Comparison of ENCODE assay signal across 13 cellular contexts in genomic region chr20:34582221-34582620, GRCh38. TPM values are rescaled to one million over a fixed set of nuclear protein-coding genes. Genes with fewer than 3 reads are reported as not detected.
DNase-seq lines count a peak whose midpoint lies in the region; ATAC-seq and TF ChIP-seq lines count a peak whose summit lies in the region.
"Had no signal": no experiment of that assay in that cellular context is flagged by ENCODE, and none has a peak within 500 bp of the region (broad histone marks: within the 10 kb centered on the region; RNA-seq: fewer than 3 reads in every experiment).

No MANE protein-coding gene starts in this region.

- H3K4me1 Mint-ChIP-seq in T-helper 1 cell treated with Interleukin-12 subunit alpha and Interleukin-12 subunit beta and Interleukin-4 antibody, amounts not matched to agents 30 μg/mL and 1 μg/mL, for 36 hours (ENCODE audit: low read depth): peaks cover 35% of the 10 kb centered on the region
- peaks cover 31% of the 10 kb centered on the region for H3K4me1 Mint-ChIP-seq in activated CD4-positive, alpha-beta memory T cell treated with anti-CD3 and anti-CD28 coated beads for 36 hours (ENCODE audit: low read depth)
- H3K4me1 Mint-ChIP-seq in stimulated activated naive B cell treated with anti-CD40 and anti-IgM and Interleukin-4, amounts not matched to agents 10 μg/mL and 1 μg/mL and 100 μg/mL, for 72 hours: peaks cover 20 to 26% of the 10 kb centered on the region in 2 donors
- H3K4me1 Mint-ChIP-seq: GM23338 had no signal

- DNase-seq in T-helper 1 cell: no peak
- DNase-seq in activated CD4-positive, alpha-beta memory T cell treated with anti-CD3 and anti-CD28 coated beads for 36 hours: no peak
- no peak for DNase-seq in esophagus squamous epithelium (lab: John Stamatoyannopoulos, UW)
- no peak for DNase-seq in stimulated activated naive B cell treated with anti-CD40 and anti-IgM and Interleukin-4, amounts not matched to agents 10 μg/mL and 1 μg/mL and 100 μg/mL, for 72 hours
- no peak for DNase-seq in NOMO-1 treated with dmso at 0.1 percent for 144 hours (lab: John Stamatoyannopoulos, UW; ENCODE audit: unreplicated experiment)
- no peak for DNase-seq in Karpas-422
- DNase-seq: 8988T; kidney; NCI-H1092 treated with DMSO at 0.1 percent for 48 hours; stimulated activated naive CD4-positive, alpha-beta T cell treated with Interleukin-2 at 50 U/mL for 16 hours had no signal

- no peak for ATAC-seq in stimulated activated naive B cell treated with anti-CD40 and anti-IgM and Interleukin-4, amounts not matched to agents 10 μg/mL and 1 μg/mL and 100 μg/mL, for 72 hours (replicated peaks)
- no peak for ATAC-seq in HG02642 (IDR thresholded peaks at IDR 0.05; ENCODE audit: poor library complexity, unreplicated experiment)
- ATAC-seq: GM23338 had no signal

- no peaks in the 10 kb centered on the region for H3K9me2 ChIP-seq in Karpas-422 (replicated peaks; ENCODE audit: insufficient read depth, low read length)

- CTCF ChIA-PET in activated CD4-positive, alpha-beta memory T cell treated with anti-CD3 and anti-CD28 coated beads for 36 hours (lab: Charles Lee): interaction anchor here (2.5 kb wide), 1 partner anchor 270 kb away, joined by 9 read pairs; no protein-coding TSS in a partner anchor

- intact Hi-C loops in activated CD4-positive, alpha-beta memory T cell treated with anti-CD3 and anti-CD28 coated beads for 36 hours (cut with micrococcal nuclease): loop anchor here (2.0 kb wide), 1 partner anchor 127 kb away; no protein-coding TSS in a partner anchor
- intact Hi-C loops in esophagus squamous epithelium (cut with DNase I): loop anchor here (5.0 kb wide), 1 partner anchor 125 kb away; no protein-coding TSS in a partner anchor

- TF ChIP-seq CTCF in esophagus squamous epithelium (IDR thresholded peaks at IDR 0.05): no peak

- H3K4me2 ChIP-seq in Karpas-422 (ENCODE audit: low read depth, low read length, poor library complexity, severe bottlenecking): no peak overlapping the region
- H3K4me2 ChIP-seq: GM23338 had no signal

- no peaks in the 10 kb centered on the region for H3K9me3 Mint-ChIP-seq in T-helper 1 cell treated with Interleukin-12 subunit alpha and Interleukin-12 subunit beta and Interleukin-4 antibody, amounts not matched to agents 30 μg/mL and 1 μg/mL, for 36 hours
- no peaks in the 10 kb centered on the region for H3K9me3 Mint-ChIP-seq in activated CD4-positive, alpha-beta memory T cell treated with anti-CD3 and anti-CD28 coated beads for 36 hours
- peaks cover 8 to 9% of the 10 kb centered on the region in 2 donors for H3K9me3 Mint-ChIP-seq in stimulated activated naive B cell treated with anti-CD40 and anti-IgM and Interleukin-4, amounts not matched to agents 10 μg/mL and 1 μg/mL and 100 μg/mL, for 72 hours
- H3K9me3 Mint-ChIP-seq: GM23338 had no signal

- H3K4me3 Mint-ChIP-seq in T-helper 1 cell treated with Interleukin-12 subunit alpha and Interleukin-12 subunit beta and Interleukin-4 antibody, amounts not matched to agents 30 μg/mL and 1 μg/mL, for 36 hours: no peak overlapping the region
- no peak overlapping the region for H3K4me3 Mint-ChIP-seq in activated CD4-positive, alpha-beta memory T cell treated with anti-CD3 and anti-CD28 coated beads for 36 hours
- H3K4me3 Mint-ChIP-seq in stimulated activated naive B cell treated with anti-CD40 and anti-IgM and Interleukin-4, amounts not matched to agents 10 μg/mL and 1 μg/mL and 100 μg/mL, for 72 hours: no peak overlapping the region
- H3K4me3 Mint-ChIP-seq: GM23338 had no signal

- no peak for TF ChIP-seq POLR2A in esophagus squamous epithelium (IDR thresholded peaks at IDR 0.05)

- H3K27me3 Mint-ChIP-seq in T-helper 1 cell treated with Interleukin-12 subunit alpha and Interleukin-12 subunit beta and Interleukin-4 antibody, amounts not matched to agents 30 μg/mL and 1 μg/mL, for 36 hours (ENCODE audit: low read depth): no peaks in the 10 kb centered on the region
- H3K27me3 Mint-ChIP-seq in activated CD4-positive, alpha-beta memory T cell treated with anti-CD3 and anti-CD28 coated beads for 36 hours: no peaks in the 10 kb centered on the region
- no peaks in the 10 kb centered on the region for H3K27me3 Mint-ChIP-seq in stimulated activated naive B cell treated with anti-CD40 and anti-IgM and Interleukin-4, amounts not matched to agents 10 μg/mL and 1 μg/mL and 100 μg/mL, for 72 hours

- no peak overlapping the region for H3K4me3 ChIP-seq in esophagus squamous epithelium
- no peak overlapping the region for H3K4me3 ChIP-seq in Karpas-422 (ENCODE audit: low read length)
- H3K4me3 ChIP-seq: GM23338 had no signal

- peak overlapping the region; percentile 96 for H3K27ac Mint-ChIP-seq in T-helper 1 cell treated with Interleukin-12 subunit alpha and Interleukin-12 subunit beta and Interleukin-4 antibody, amounts not matched to agents 30 μg/mL and 1 μg/mL, for 36 hours
- peak overlapping the region; percentile 92 for H3K27ac Mint-ChIP-seq in activated CD4-positive, alpha-beta memory T cell treated with anti-CD3 and anti-CD28 coated beads for 36 hours
- peak overlapping the region; percentile 56 for H3K27ac Mint-ChIP-seq in stimulated activated naive B cell treated with anti-CD40 and anti-IgM and Interleukin-4, amounts not matched to agents 10 μg/mL and 1 μg/mL and 100 μg/mL, for 72 hours
- H3K27ac Mint-ChIP-seq: GM23338 had no signal

- no peaks in the 10 kb centered on the region for H3K79me2 ChIP-seq in Karpas-422 (ENCODE audit: low read length)

- H3K36me3 Mint-ChIP-seq in T-helper 1 cell treated with Interleukin-12 subunit alpha and Interleukin-12 subunit beta and Interleukin-4 antibody, amounts not matched to agents 30 μg/mL and 1 μg/mL, for 36 hours (ENCODE audit: low read depth): peaks cover 18% of the 10 kb centered on the region
- peaks cover 13% of the 10 kb centered on the region for H3K36me3 Mint-ChIP-seq in activated CD4-positive, alpha-beta memory T cell treated with anti-CD3 and anti-CD28 coated beads for 36 hours
- H3K36me3 Mint-ChIP-seq in stimulated activated naive B cell treated with anti-CD40 and anti-IgM and Interleukin-4, amounts not matched to agents 10 μg/mL and 1 μg/mL and 100 μg/mL, for 72 hours: peaks cover 33 to 42% of the 10 kb centered on the region in 2 donors

- H3K36me3 ChIP-seq in esophagus squamous epithelium (peaks cover 5 to 51% (median 6%) of the 10 kb centered on the region in 3 donors), Karpas-422 (ENCODE audit: insufficient read depth, low read length) (no peaks in the 10 kb centered on the region)

- H3K27me3 ChIP-seq in esophagus squamous epithelium (no peaks in the 10 kb centered on the region), Karpas-422 (ENCODE audit: low read length) (no peaks in the 10 kb centered on the region)

- H3K27ac ChIP-seq in esophagus squamous epithelium (peak overlapping the region; percentile 58 to 79 (median 75)), Karpas-422 (ENCODE audit: low read length) (no peak overlapping the region)

- H3K4me1 ChIP-seq in esophagus squamous epithelium (peaks cover 12 to 58% (median 47%) of the 10 kb centered on the region in 3 donors), Karpas-422 (ENCODE audit: low read length) (peaks cover 9% of the 10 kb centered on the region)

- POLR2A ChIA-PET in activated CD4-positive, alpha-beta memory T cell treated with anti-CD3 and anti-CD28 coated beads for 36 hours (lab: Charles Lee): interaction anchor here (0.6 kb wide), 1 partner anchor 51 kb away, joined by 5 read pairs; no protein-coding TSS in a partner anchor

- no peak overlapping the region for H3K9ac ChIP-seq in Karpas-422 (ENCODE audit: low read length)

- 72 to 84% methylated on average over 4 of the region's 4 CpGs for WGBS in esophagus squamous epithelium, 2 donors

- H4K20me1 ChIP-seq in Karpas-422 (ENCODE audit: insufficient read depth, low read depth, low read length): no peaks in the 10 kb centered on the region

- no peak overlapping the region for H2AFZ ChIP-seq in Karpas-422 (ENCODE audit: low read length)
- H2AFZ ChIP-seq: GM23338 had no signal

- H3K9me3 ChIP-seq in esophagus squamous epithelium (no peaks in the 10 kb centered on the region), Karpas-422 (ENCODE audit: low read length) (no peaks in the 10 kb centered on the region)

RNA-seq across cellular contexts. Expression of gene MAP1LC3A, which starts 23.7 kb away (rescaled TPM):
- 1 to 10 TPM; 4.6 to 5.6 TPM for total RNA-seq in activated CD4-positive, alpha-beta memory T cell treated with anti-CD3 and anti-CD28 coated beads for 36 hours
- 10 to 100 TPM in 3 of 4 donors, 1 to 10 TPM in 1; 7.5 to 24.6 (median 19.4) TPM for total RNA-seq in esophagus squamous epithelium
- total RNA-seq in Karpas-422 (2014; rRNA removed; shearing (Covaris generic); ENCODE audit: low replicate concordance): 12.4 and 13.8 TPM in 2 replicates
